9 cellular contexts compared by ENCODE assay signal in genomic region chr5:80181618-80182211, GRCh38.
DNase-seq lines count a peak whose midpoint lies in the region; ATAC-seq and TF ChIP-seq lines count a peak whose summit lies in the region.
"Had no signal": no experiment of that assay in that cellular context is flagged by ENCODE, and none has a peak within 500 bp of the region (broad histone marks: within the 10 kb centered on the region; RNA-seq: fewer than 3 reads in every experiment).

No MANE protein-coding gene starts in this region.

- ATAC-seq in Panc1, result peak; percentile 62; the same call in 1 of the 2 replicates
- ATAC-seq in HG03108 (IDR thresholded peaks at IDR 0.05; ENCODE audit: unreplicated experiment), result no peak

- H3K9me3 ChIP-seq in Panc1 (ENCODE audit: control insufficient read depth, insufficient read depth, low read depth, low read length) (no peaks in the 10 kb centered on the region), spleen (no peaks in the 10 kb centered on the region)

- 27 to 42% (median 30%) methylated on average over 5 of the region's 5 CpGs for WGBS in spleen, 5 donors

- TF ChIP-seq CTCF in Panc1 (IDR thresholded peaks at IDR 0.05), result no peak
- TF ChIP-seq CTCF in spleen (IDR thresholded peaks at IDR 0.05 in 8 of 11, conservative IDR thresholded peaks at IDR 0.05 in 3 of 11), result no peak
- no peak for TF ChIP-seq CTCF in GM13977 (IDR thresholded peaks at IDR 0.05; ENCODE audit: extremely low read depth, insufficient read depth, missing control alignments)

- H3K27me3 ChIP-seq in Panc1 (ENCODE audit: control insufficient read depth, insufficient read depth, low read length) (no peaks in the 10 kb centered on the region), spleen (replicated peaks in 1 of 7) (no peaks in the 10 kb centered on the region)

- intact Hi-C loops in Panc1 (cut with micrococcal nuclease; ENCODE audit: unreplicated experiment) (no loop called here), spleen (cut with DNase I; ENCODE audit: low total_unique reads) (no loop called here)

- BruUV-seq in Panc1 (replicated peaks; lab: Mats Ljungman, UMichigan), result no TSS peak

- POLR2A ChIA-PET in Panc1 (lab: Charles Lee), result no interaction called here

- CTCF ChIA-PET in Panc1 (lab: Charles Lee), result no interaction called here

- DNase-seq in activated CD4-positive, alpha-beta T cell treated with anti-CD3 and anti-CD28 coated beads for 48 hours, result peak; percentile 53
- no peak for DNase-seq in activated CD4-positive, alpha-beta T cell treated with anti-CD3 and anti-CD28 coated beads for 1 hour
- DNase-seq in Panc1 (ENCODE audit: low read depth, low spot score) (no peak), spleen (no peak), NCI-H2227 (lab: John Stamatoyannopoulos, UW; ENCODE audit: unreplicated experiment) (no peak), GM13977 (ENCODE audit: low spot score) (no peak)
- DNase-seq in effector CD4-positive, alpha-beta T cell, result peak; percentile 39
- DNase-seq: natural killer cell had no signal

- TF ChIP-seq POLR2A in spleen (IDR thresholded peaks at IDR 0.05), result no peak

- H3K4me1 ChIP-seq in Panc1 (ENCODE audit: control insufficient read depth, insufficient read depth, low read length) (peaks cover 25% of the 10 kb centered on the region), spleen (peaks cover 10 to 73% (median 33%) of the 10 kb centered on the region in 6 donors)

- H3K27ac ChIP-seq in Panc1 (ENCODE audit: low read length) (peak overlapping the region; percentile 70), spleen (peak overlapping the region in 5 of 8 donors; percentile 26 to 63 (median 54))

- in situ Hi-C loops in Panc1 (cut with HindIII; ENCODE audit: low pct_unique_long_range_greater_than_20kb, low sequenced_read_pairs) (no loop called here), GM13977 (cut with MboI; ENCODE audit: low pct_unique_long_range_greater_than_20kb, low sequenced_read_pairs, unreplicated experiment) (no loop called here)

- H3K4me3 ChIP-seq in Panc1 (ENCODE audit: low read depth in 2 of 2, low read length in 2 of 2), result no peak overlapping the region
- no peak overlapping the region for H3K4me3 ChIP-seq in spleen

- H3K36me3 ChIP-seq in Panc1 (ENCODE audit: control insufficient read depth, insufficient read depth, low read length), result no peaks in the 10 kb centered on the region
- peaks cover 0 to 12% (median 2%) of the 10 kb centered on the region in 6 donors for H3K36me3 ChIP-seq in spleen

Comparison
In these comparisons a context has a peak if more than half of its experiments do, and no peak if none do; other contexts are left out.
1. DNase-seq: peak in activated CD4-positive, alpha-beta T cell treated with anti-CD3 and anti-CD28 coated beads for 48 hours (single experiment) and effector CD4-positive, alpha-beta T cell (single experiment); none in activated CD4-positive, alpha-beta T cell treated with anti-CD3 and anti-CD28 coated beads for 1 hour (single experiment), Panc1 (single experiment), spleen (single experiment), NCI-H2227 (single experiment) and GM13977 (single experiment).